ENCODE assay signal across 28 cellular contexts in genomic region chr1:69494171-69494570, GRCh38.
DNase-seq lines count a peak whose midpoint lies in the region; ATAC-seq and TF ChIP-seq lines count a peak whose summit lies in the region.
"Had no signal": no experiment of that assay in that cellular context is flagged by ENCODE, and none has a peak within 500 bp of the region (broad histone marks: within the 10 kb centered on the region; RNA-seq: fewer than 3 reads in every experiment).

No MANE protein-coding gene starts in this region.

- H3K9ac ChIP-seq in PC-3 (ENCODE audit: low read length), result no peak overlapping the region

- no peaks in the 10 kb centered on the region for H3K36me3 Mint-ChIP-seq in type B pancreatic cell
- H3K36me3 Mint-ChIP-seq: CD4-positive, CD25-positive, alpha-beta regulatory T cell; naive B cell had no signal

- H3K79me2 ChIP-seq in PC-3 (ENCODE audit: low read length), result no peaks in the 10 kb centered on the region

- no peaks in the 10 kb centered on the region for H4K20me1 ChIP-seq in PC-3 (ENCODE audit: low read length)

- H2AFZ ChIP-seq in PC-3 (ENCODE audit: low read length), result no peak overlapping the region

- no peak overlapping the region for H3K27ac ChIP-seq in PC-3 (ENCODE audit: low read length)
- H3K27ac ChIP-seq in dorsolateral prefrontal cortex, result no peak overlapping the region
- H3K27ac ChIP-seq: left lung, psoas muscle, testis, uterus had no signal

- H3K4me3 Mint-ChIP-seq in type B pancreatic cell, result no peak overlapping the region
- H3K4me3 Mint-ChIP-seq: activated CD4-positive, alpha-beta memory T cell treated with anti-CD3 and anti-CD28 coated beads, Interleukin-2, amount 10 ng/mL, durations not matched to agents 7 days and 5 days; CD4-positive, CD25-positive, alpha-beta regulatory T cell; naive B cell had no signal

- intact Hi-C loops in PC-3 (cut with micrococcal nuclease) (no loop called here), dorsolateral prefrontal cortex (cut with DNase I) (no loop called here)

- no peaks in the 10 kb centered on the region for H3K9me3 Mint-ChIP-seq in type B pancreatic cell

- no peaks in the 10 kb centered on the region for H3K9me3 ChIP-seq in PC-3 (ENCODE audit: low read length)
- H3K9me3 ChIP-seq: left lung, MG63, psoas muscle, testis, uterus had no signal

- H3K9me2 ChIP-seq in PC-3 (replicated peaks; ENCODE audit: low read length), result no peaks in the 10 kb centered on the region

- H3K27me3 Mint-ChIP-seq in type B pancreatic cell, result no peaks in the 10 kb centered on the region
- H3K27me3 Mint-ChIP-seq: activated CD4-positive, alpha-beta memory T cell treated with anti-CD3 and anti-CD28 coated beads, Interleukin-2, amount 10 ng/mL, durations not matched to agents 7 days and 5 days; CD4-positive, CD25-positive, alpha-beta regulatory T cell; naive B cell had no signal

- H3F3A ChIP-seq in PC-3 (ENCODE audit: low read length, unreplicated experiment), result no peaks in the 10 kb centered on the region

- no peak for ATAC-seq in PC-3
- peak; percentile 48 for ATAC-seq in esophagus mucosa
- ATAC-seq: K562; left lung; psoas muscle; stimulated activated naive CD8-positive, alpha-beta T cell treated with anti-CD3 and anti-CD28 coated beads, Interleukin-15, Interleukin-2, amounts not matched to agents 100 U/mL and 50 U/mL, for 24 hours had no signal

- H3K4me3 ChIP-seq in PC-3 (ENCODE audit: low read length) (no peak overlapping the region), dorsolateral prefrontal cortex (no peak overlapping the region)
- H3K4me3 ChIP-seq: K562, left lung, MG63, psoas muscle, testis, uterus had no signal

- CTCF ChIA-PET in PC-3 (lab: Charles Lee), result no interaction called here

- DNase-seq in NCI-H2029 (lab: John Stamatoyannopoulos, UW) (peak; percentile 5), NCI-H2029 treated with DMSO at 0.1 percent for 48 hours (lab: John Stamatoyannopoulos, UW) (no peak), PC-3 (peak; percentile 33), type B pancreatic cell (ENCODE audit: extremely low spot score, unreplicated experiment) (no peak), NCI-H510A (lab: John Stamatoyannopoulos, UW) (no peak), dorsolateral prefrontal cortex (no peak), DMS 273 (lab: John Stamatoyannopoulos, UW; ENCODE audit: unreplicated experiment) (no peak)
- DNase-seq: 8988T; activated CD4-positive, alpha-beta memory T cell treated with anti-CD3 and anti-CD28 coated beads, Interleukin-2, amount 10 ng/mL, durations not matched to agents 7 days and 5 days; activated CD8-positive, alpha-beta memory T cell treated with anti-CD3 and anti-CD28 coated beads, Interleukin-2, amount 50 U/mL, for 48 hours; activated naive CD4-positive, alpha-beta T cell treated with anti-CD3 and anti-CD28 coated beads, Interleukin-2, amount 50 U/mL, for 16 hours; amniotic stem cell; CD4-positive, CD25-positive, alpha-beta regulatory T cell; cortex of kidney; DMS 273 treated with DMSO at 0.1 percent for 48 hours; GF-D8; HCEC 1CT; left lung; MG63; naive B cell; NCI-H2081; NCI-H510A treated with DMSO at 0.1 percent for 48 hours; psoas muscle; stimulated activated naive CD8-positive, alpha-beta T cell treated with anti-CD3 and anti-CD28 coated beads, Interleukin-15, Interleukin-2, amounts not matched to agents 100 U/mL and 50 U/mL, for 24 hours; testis; uterus had no signal

- H3K4me2 ChIP-seq in PC-3 (ENCODE audit: low read length), result no peak overlapping the region

- no peaks in the 10 kb centered on the region for H3K4me1 Mint-ChIP-seq in type B pancreatic cell (ENCODE audit: unreplicated experiment)
- H3K4me1 Mint-ChIP-seq: activated CD4-positive, alpha-beta memory T cell treated with anti-CD3 and anti-CD28 coated beads, Interleukin-2, amount 10 ng/mL, durations not matched to agents 7 days and 5 days; CD4-positive, CD25-positive, alpha-beta regulatory T cell; naive B cell had no signal

- POLR2A ChIA-PET in PC-3 (lab: Charles Lee; ENCODE audit: unreplicated experiment), result no interaction called here

- BruUV-seq in PC-3 (replicated peaks; lab: Mats Ljungman, UMichigan), result no TSS peak

- H3K36me3 ChIP-seq in PC-3 (ENCODE audit: low read depth, low read length), result no peaks in the 10 kb centered on the region
- H3K36me3 ChIP-seq: left lung, MG63, uterus had no signal

- H3K27me3 ChIP-seq in PC-3 (ENCODE audit: low read length) (no peaks in the 10 kb centered on the region), dorsolateral prefrontal cortex (no peaks in the 10 kb centered on the region)
- H3K27me3 ChIP-seq: left lung, MG63, testis, uterus had no signal

- H3K4me1 ChIP-seq in PC-3 (ENCODE audit: insufficient read depth, low read length), result no peaks in the 10 kb centered on the region
- H3K4me1 ChIP-seq: left lung, psoas muscle, testis, uterus had no signal

- peak overlapping the region; percentile 61 for H3K27ac Mint-ChIP-seq in type B pancreatic cell
- H3K27ac Mint-ChIP-seq: activated CD4-positive, alpha-beta memory T cell treated with anti-CD3 and anti-CD28 coated beads, Interleukin-2, amount 10 ng/mL, durations not matched to agents 7 days and 5 days; CD4-positive, CD25-positive, alpha-beta regulatory T cell had no signal

- TF ChIP-seq CTCF in PC-3 (conservative IDR thresholded peaks at IDR 0.05; ENCODE audit: low read depth, low read length), result no peak
- TF ChIP-seq CTCF in type B pancreatic cell (conservative IDR thresholded peaks at IDR 0.05), result no peak
- TF ChIP-seq CTCF in dorsolateral prefrontal cortex (IDR thresholded peaks at IDR 0.05 in 54 of 56, conservative IDR thresholded peaks at IDR 0.05 in 2 of 56; ENCODE audit: low read depth in 1 of 56, partially characterized antibody in 56 of 56), result no peak

Comparison
In these comparisons a context has a peak if more than half of its experiments do, and no peak if none do; other contexts are left out.
1. DNase-seq: peak in NCI-H2029 (single experiment) and PC-3 (single experiment); none in NCI-H2029 treated with DMSO at 0.1 percent for 48 hours (single experiment), type B pancreatic cell (single experiment), NCI-H510A (single experiment), dorsolateral prefrontal cortex (0 of 10) and DMS 273 (single experiment).